In genomic region chr6:152811785-152812184, GRCh38 we compare ENCODE assay signal across 34 cellular contexts.
"Had no signal": no experiment of that assay in that cellular context is flagged by ENCODE, and none has a peak within 500 bp of the region (broad histone marks: within the 10 kb centered on the region; RNA-seq: fewer than 3 reads in every experiment).

No MANE protein-coding gene starts in this region.

- H3K4me1 Mint-ChIP-seq: T-cell had no signal

- H3K27ac ChIP-seq: PC-9, RWPE1, SJCRH30, SK-N-MC had no signal

- H3K4me3 Mint-ChIP-seq: T-cell had no signal

- H3K27ac Mint-ChIP-seq: T-cell had no signal

- H3K9me3 Mint-ChIP-seq: T-cell had no signal

- H3K4me1 ChIP-seq: SJCRH30 had no signal

- H2AFZ ChIP-seq: PC-9 had no signal

- H3K4me3 ChIP-seq: MG63, PC-9, SJCRH30, SK-N-MC had no signal

- DNase-seq: Kasumi-1, MG63, NCI-H1048, NCI-H1092 treated with DMSO at 0.1 percent for 48 hours, NCI-H1105 treated with DMSO at 0.1 percent for 48 hours, NCI-H1417, NCI-H1436, NCI-H146, NCI-H1694, NCI-H187, NCI-H1930, NCI-H2029 treated with DMSO at 0.1 percent for 48 hours, NCI-H2081 treated with DMSO at 0.1 percent for 48 hours, NCI-H2107, NCI-H2171, NCI-H226, NCI-H446 treated with DMSO at 0.1 percent for 48 hours, NCI-H510A, NCI-H524, NCI-H526, NCI-H69, NCI-H748 treated with DMSO at 0.1 percent for 48 hours, NCI-H82, PC-9, SHP77, SIG-M5, SJCRH30, T-cell had no signal

- H3K36me3 ChIP-seq: MG63, SJCRH30 had no signal

- H3K36me3 Mint-ChIP-seq: T-cell had no signal

- H3K4me2 ChIP-seq: PC-9 had no signal

- H3K9me3 ChIP-seq: MG63, SJCRH30 had no signal

- FAIRE-seq: RCC 7860 had no signal

- ATAC-seq: Panc1, Right ventricle myocardium inferior, SK-N-SH treated with all-trans-retinoic acid at 6 μM for 48 hours, T-cell had no signal

- H3K27me3 ChIP-seq: MG63, SJCRH30 had no signal
